Comparison of ENCODE assay signal across 14 cellular contexts in genomic region chr19:50897191-50897607, GRCh38. TPM values are rescaled to one million over a fixed set of nuclear protein-coding genes. Genes with fewer than 3 reads are reported as not detected.
DNase-seq lines count a peak whose midpoint lies in the region; ATAC-seq lines count a peak whose summit lies in the region.
"Had no signal": no experiment of that assay in that cellular context is flagged by ENCODE, and none has a peak within 500 bp of the region (broad histone marks: within the 10 kb centered on the region; RNA-seq: fewer than 3 reads in every experiment).

No MANE protein-coding gene starts in this region.

- H3K9me3 Mint-ChIP-seq in activated naive CD8-positive, alpha-beta T cell treated with anti-CD3 and anti-CD28 coated beads, Interleukin-2, amount 50 U/mL, for 24 hours: no peaks in the 10 kb centered on the region
- peaks cover 3 to 9% of the 10 kb centered on the region in 2 donors for H3K9me3 Mint-ChIP-seq in effector memory CD8-positive, alpha-beta T cell

- intact Hi-C loops in aorta (cut with DNase I): no loop called here

- H3K9me3 ChIP-seq in aorta (ENCODE audit: control insufficient read depth, low read length): no peaks in the 10 kb centered on the region
- H3K9me3 ChIP-seq: SJCRH30 had no signal

- 54 to 70% methylated on average over 3 of the region's 3 CpGs for WGBS in aorta, 2 donors

- H3K4me1 Mint-ChIP-seq in activated naive CD8-positive, alpha-beta T cell treated with anti-CD3 and anti-CD28 coated beads, Interleukin-2, amount 50 U/mL, for 24 hours: peaks cover 5% of the 10 kb centered on the region
- H3K4me1 Mint-ChIP-seq in effector memory CD8-positive, alpha-beta T cell (ENCODE audit: low read depth in 2 of 2): no peaks in the 10 kb centered on the region

- DNase-seq in kidney tubule cell (ENCODE audit: low spot score) (peak; percentile 17), H7 (no peak), aorta (no peak)
- no peak for DNase-seq in activated naive CD8-positive, alpha-beta T cell treated with anti-CD3 and anti-CD28 coated beads, Interleukin-2, amount 50 U/mL, for 24 hours
- DNase-seq in effector memory CD8-positive, alpha-beta T cell: no peak
- DNase-seq: activated naive CD4-positive, alpha-beta T cell treated with anti-CD3 and anti-CD28 coated beads, Interleukin-2, amount 50 U/mL, for 16 hours; left colon; NCI-H524; stimulated activated CD4-positive, alpha-beta T cell treated with anti-CD3 and anti-CD28 coated beads, Interleukin-2, amount 100 ng/mL, for 48 hours had no signal

- no peak overlapping the region for H3K4me3 Mint-ChIP-seq in activated naive CD8-positive, alpha-beta T cell treated with anti-CD3 and anti-CD28 coated beads, Interleukin-2, amount 50 U/mL, for 24 hours
- H3K4me3 Mint-ChIP-seq in effector memory CD8-positive, alpha-beta T cell: no peak overlapping the region

- no peaks in the 10 kb centered on the region for H3K36me3 Mint-ChIP-seq in activated naive CD8-positive, alpha-beta T cell treated with anti-CD3 and anti-CD28 coated beads, Interleukin-2, amount 50 U/mL, for 24 hours (ENCODE audit: low read depth)
- H3K36me3 Mint-ChIP-seq in effector memory CD8-positive, alpha-beta T cell (ENCODE audit: insufficient read depth): no peaks in the 10 kb centered on the region

- H3K36me3 ChIP-seq in H7 (replicated peaks; ENCODE audit: control insufficient read depth, insufficient read depth, low read length) (no peaks in the 10 kb centered on the region), aorta (ENCODE audit: control insufficient read depth in 1 of 2, insufficient read depth in 2 of 2, low read length in 1 of 2) (no peaks in the 10 kb centered on the region)
- H3K36me3 ChIP-seq: SJCRH30 had no signal

- ATAC-seq in GM18858 (IDR thresholded peaks at IDR 0.05; ENCODE audit: unreplicated experiment): peak; percentile 17
- ATAC-seq in GM21619 (IDR thresholded peaks at IDR 0.05; ENCODE audit: unreplicated experiment): peak; percentile 27
- peak; percentile 34 for ATAC-seq in HG03135 (IDR thresholded peaks at IDR 0.05; ENCODE audit: unreplicated experiment)
- no peak for ATAC-seq in activated naive CD8-positive, alpha-beta T cell treated with anti-CD3 and anti-CD28 coated beads, Interleukin-2, amount 50 U/mL, for 24 hours
- no peak for ATAC-seq in effector memory CD8-positive, alpha-beta T cell (replicated peaks)
- no peak for ATAC-seq in aorta (ENCODE audit: low FRiP score)

- H3K4me1 ChIP-seq in aorta (ENCODE audit: control insufficient read depth in 1 of 2, insufficient read depth in 2 of 2, low read length in 2 of 2): no peaks in the 10 kb centered on the region

- H3K27me3 Mint-ChIP-seq in activated naive CD8-positive, alpha-beta T cell treated with anti-CD3 and anti-CD28 coated beads, Interleukin-2, amount 50 U/mL, for 24 hours: peaks cover 20% of the 10 kb centered on the region
- peaks cover 31 to 58% of the 10 kb centered on the region in 2 donors for H3K27me3 Mint-ChIP-seq in effector memory CD8-positive, alpha-beta T cell

- no peak overlapping the region for H3K27ac Mint-ChIP-seq in activated naive CD8-positive, alpha-beta T cell treated with anti-CD3 and anti-CD28 coated beads, Interleukin-2, amount 50 U/mL, for 24 hours
- no peak overlapping the region for H3K27ac Mint-ChIP-seq in effector memory CD8-positive, alpha-beta T cell

- H3K4me3 ChIP-seq in H7 (ENCODE audit: insufficient read depth, low read depth, low read length): no peak overlapping the region
- no peak overlapping the region for H3K4me3 ChIP-seq in aorta (ENCODE audit: low read length in 2 of 2)
- H3K4me3 ChIP-seq: SJCRH30 had no signal

- H3K27me3 ChIP-seq in H7 (ENCODE audit: control insufficient read depth, insufficient read depth, low read length): no peaks in the 10 kb centered on the region; the same call in 1 of the 2 replicates
- no peaks in the 10 kb centered on the region for H3K27me3 ChIP-seq in aorta (ENCODE audit: control insufficient read depth in 1 of 2, insufficient read depth in 2 of 2, low read length in 1 of 2)
- H3K27me3 ChIP-seq: SJCRH30 had no signal

- H3K27ac ChIP-seq in aorta (ENCODE audit: low read depth in 1 of 2, low read length in 2 of 2): no peak overlapping the region
- H3K27ac ChIP-seq: SJCRH30 had no signal

RNA-seq across cellular contexts. Expression of gene KLK4, which starts 14.0 kb away (rescaled TPM):
- total RNA-seq in H7 (2014; rRNA removed; shearing (Covaris generic)): not detected in 2 replicates
- total RNA-seq in aorta: not detected
- polyA plus RNA-seq in aorta: not detected
- total RNA-seq: osteocyte had no signal

RNA-seq across cellular contexts. Expression of gene KLK2, which starts 24.0 kb away (rescaled TPM):
- not detected in 2 replicates for total RNA-seq in H7 (2014; rRNA removed; shearing (Covaris generic))
- total RNA-seq in aorta: not detected
- not detected for polyA plus RNA-seq in aorta
- total RNA-seq: osteocyte, SJCRH30 had no signal

RNA-seq across cellular contexts. Expression of gene KLK3, which starts 42.5 kb away (rescaled TPM):
- not detected in 2 replicates for total RNA-seq in H7 (2014; rRNA removed; shearing (Covaris generic))
- total RNA-seq in aorta: not detected
- 1 to 10 TPM in 1 of 2 donors, not detected in 1; 1.4 TPM for polyA plus RNA-seq in aorta
- total RNA-seq: osteocyte, SJCRH30 had no signal

RNA-seq across cellular contexts. Expression of gene KLK5, which starts 55.6 kb away (rescaled TPM):
- 1.7 TPM in 1 of 2 replicates, not detected in the other for total RNA-seq in H7 (2014; rRNA removed; shearing (Covaris generic))
- not detected for total RNA-seq in aorta
- polyA plus RNA-seq in aorta: not detected
- total RNA-seq: left colon, osteocyte, SJCRH30 had no signal

Comparison
In these comparisons a context has a peak if more than half of its experiments do, and no peak if none do; other contexts are left out.
1. ATAC-seq: peak in GM18858 (single experiment), GM21619 (single experiment) and HG03135 (single experiment); none in activated naive CD8-positive, alpha-beta T cell treated with anti-CD3 and anti-CD28 coated beads, Interleukin-2, amount 50 U/mL, for 24 hours (single experiment), effector memory CD8-positive, alpha-beta T cell (single experiment) and aorta (single experiment).